ENCODE assay signal across 18 cellular contexts in genomic region chr11:20061766-20062165, GRCh38.
"Had no signal": no experiment of that assay in that cellular context is flagged by ENCODE, and none has a peak within 500 bp of the region (broad histone marks: within the 10 kb centered on the region; RNA-seq: fewer than 3 reads in every experiment).

No MANE protein-coding gene starts in this region.

- DNase-seq: IMR-90, Karpas-422, KG1, MM.1S, NCI-H1092 treated with DMSO at 0.1 percent for 48 hours, NCI-H1436, NCI-H187, NCI-H2029, NCI-H2227 treated with DMSO at 0.1 percent for 48 hours, NCI-H524, NCI-H69, NCI-H774, SHP77, SK-N-SH, SW 1271 had no signal

- ATAC-seq: HepG2, Panc1 had no signal

- H3K9ac ChIP-seq: SK-N-SH had no signal

- H3K9me2 ChIP-seq: SK-N-SH had no signal

- H3K9me3 ChIP-seq: SK-N-SH had no signal

- H3K4me2 ChIP-seq: SK-N-SH had no signal

- H3K27ac ChIP-seq: RWPE1 had no signal
